In the genomic region with DNA sequence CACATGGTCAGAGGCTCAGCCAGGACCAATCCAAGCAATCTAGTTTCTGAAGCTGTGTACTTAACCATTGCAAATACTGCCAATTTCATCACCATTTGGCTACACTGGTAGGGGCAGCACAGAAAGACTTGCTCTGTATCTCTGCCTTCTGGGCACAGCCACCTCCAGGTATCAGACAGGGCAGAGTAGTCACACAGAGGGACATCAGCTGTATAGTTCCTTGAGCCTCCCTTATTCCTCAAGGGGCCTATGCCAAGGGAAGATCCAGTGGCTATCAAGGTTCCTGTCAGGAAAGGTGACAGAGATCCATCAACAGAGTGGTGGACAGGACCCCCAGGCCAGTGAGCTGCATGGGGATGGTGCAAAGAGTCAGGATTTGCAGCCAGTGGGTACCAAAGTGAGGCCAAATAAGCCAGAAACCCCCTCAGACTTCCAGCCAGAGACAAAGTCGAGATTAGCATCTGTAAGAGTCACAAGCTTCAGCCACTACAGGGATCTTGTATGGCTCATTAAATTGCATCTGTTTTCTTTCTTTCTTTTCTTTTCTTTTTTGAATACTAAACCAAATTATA, we compare ENCODE assay signal across 29 cellular contexts.
"Had no signal": no experiment of that assay in that cellular context is flagged by ENCODE, and none has a peak within 500 bp of the region (broad histone marks: within the 10 kb centered on the region; RNA-seq: fewer than 3 reads in every experiment).

No MANE protein-coding gene starts in this region.

- H3K27me3 ChIP-seq: gastrocnemius medialis, ovary, testis, transverse colon had no signal

- H3K4me1 ChIP-seq: gastrocnemius medialis, testis, transverse colon had no signal

- H3K27ac Mint-ChIP-seq: activated CD4-positive, alpha-beta T cell treated with anti-CD3 and anti-CD28 coated beads, Interleukin-2, amount 10 ng/mL, durations not matched to agents 7 days and 5 days; activated CD8-positive, alpha-beta T cell treated with anti-CD3 and anti-CD28 coated beads for 36 hours; activated naive CD4-positive, alpha-beta T cell treated with anti-CD3 and anti-CD28 coated beads, Interleukin-2, amount 50 U/mL, for 24 hours; activated naive CD8-positive, alpha-beta T cell treated with anti-CD3 and anti-CD28 coated beads, Interleukin-2, amount 50 U/mL, for 24 hours; activated T-helper 2 cell treated with anti-CD3 and anti-CD28 coated beads, Interferon-gamma antibody, Interleukin-2, Interleukin-4, amounts not matched to agents 10 μg/mL and 5 μg/mL and 100 μg/mL, durations not matched to agents 14 hours and 24 hours and 36 hours; mesothelial cell of epicardium; naive B cell; nephron progenitor cell; progenitor cell of endocrine pancreas; T-helper 1 cell treated with Interleukin-12 subunit alpha and Interleukin-12 subunit beta and Interleukin-4 antibody, amounts not matched to agents 30 μg/mL and 1 μg/mL, for 36 hours had no signal

- H3K9me3 ChIP-seq: gastrocnemius medialis, ovary, testis, transverse colon had no signal

- H3K4me1 Mint-ChIP-seq: activated CD4-positive, alpha-beta T cell treated with anti-CD3 and anti-CD28 coated beads, Interleukin-2, amount 10 ng/mL, durations not matched to agents 7 days and 5 days; activated naive CD4-positive, alpha-beta T cell treated with anti-CD3 and anti-CD28 coated beads, Interleukin-2, amount 50 U/mL, for 24 hours; activated naive CD8-positive, alpha-beta T cell treated with anti-CD3 and anti-CD28 coated beads, Interleukin-2, amount 50 U/mL, for 24 hours; central memory CD8-positive, alpha-beta T cell; mesothelial cell of epicardium; naive B cell had no signal

- H3K27ac ChIP-seq: gastrocnemius medialis, ovary, skin epidermis, testis, transverse colon had no signal

- H3K4me3 ChIP-seq: gastrocnemius medialis, ovary, skin epidermis, testis, transverse colon had no signal

- DNase-seq: activated CD4-positive, alpha-beta T cell treated with anti-CD3 and anti-CD28 coated beads for 1 hour; activated CD4-positive, alpha-beta T cell treated with anti-CD3 and anti-CD28 coated beads, Interleukin-2, amount 10 ng/mL, durations not matched to agents 7 days and 5 days; activated CD8-positive, alpha-beta T cell treated with anti-CD3 and anti-CD28 coated beads for 36 hours; activated naive CD8-positive, alpha-beta T cell treated with anti-CD3 and anti-CD28 coated beads, Interleukin-2, amount 50 U/mL, for 24 hours; activated T-cell treated with anti-CD3 and anti-CD28 coated beads, Interleukin-2, amount 50 U/mL, for 48 hours; amygdala; dermis blood vessel endothelial cell; effector CD8-positive, alpha-beta T cell; erythroblast; gastrocnemius medialis; glutamatergic neuron; mammary epithelial cell; naive B cell; nephron progenitor cell; ovary; stimulated activated CD4-positive, alpha-beta T cell treated with anti-CD3 and anti-CD28 coated beads, Interleukin-12 subunit alpha, Interleukin-12 subunit beta, amount 100 ng/mL, for 4 hours; stimulated activated CD4-positive, alpha-beta T cell treated with anti-CD3 and anti-CD28 coated beads, Interleukin-4, amount 100 ng/mL, for 1 hour; stimulated activated naive CD8-positive, alpha-beta T cell treated with anti-CD3 and anti-CD28 coated beads, Interleukin-15, Interleukin-2, amounts not matched to agents 100 U/mL and 50 U/mL, for 24 hours; SW 1271; T-helper 9 cell; testis; transverse colon had no signal

- H3K36me3 ChIP-seq: gastrocnemius medialis, ovary, transverse colon had no signal

- H3K27me3 Mint-ChIP-seq: activated naive CD8-positive, alpha-beta T cell treated with anti-CD3 and anti-CD28 coated beads, Interleukin-2, amount 50 U/mL, for 24 hours; central memory CD8-positive, alpha-beta T cell; naive B cell; progenitor cell of endocrine pancreas had no signal

- H3K36me3 Mint-ChIP-seq: activated naive CD4-positive, alpha-beta T cell treated with anti-CD3 and anti-CD28 coated beads, Interleukin-2, amount 50 U/mL, for 24 hours; mesothelial cell of epicardium; naive B cell had no signal

- H3K9me3 Mint-ChIP-seq: activated CD4-positive, alpha-beta T cell treated with anti-CD3 and anti-CD28 coated beads, Interleukin-2, amount 10 ng/mL, durations not matched to agents 7 days and 5 days; activated CD8-positive, alpha-beta T cell treated with anti-CD3 and anti-CD28 coated beads for 36 hours; activated naive CD4-positive, alpha-beta T cell treated with anti-CD3 and anti-CD28 coated beads, Interleukin-2, amount 50 U/mL, for 24 hours; activated T-helper 2 cell treated with anti-CD3 and anti-CD28 coated beads, Interferon-gamma antibody, Interleukin-2, Interleukin-4, amounts not matched to agents 10 μg/mL and 5 μg/mL and 100 μg/mL, durations not matched to agents 14 hours and 24 hours and 36 hours; mesothelial cell of epicardium; nephron progenitor cell had no signal

- H3K4me3 Mint-ChIP-seq: activated CD4-positive, alpha-beta T cell treated with anti-CD3 and anti-CD28 coated beads, Interleukin-2, amount 10 ng/mL, durations not matched to agents 7 days and 5 days; activated CD8-positive, alpha-beta T cell treated with anti-CD3 and anti-CD28 coated beads for 36 hours; activated naive CD4-positive, alpha-beta T cell treated with anti-CD3 and anti-CD28 coated beads, Interleukin-2, amount 50 U/mL, for 24 hours; activated naive CD8-positive, alpha-beta T cell treated with anti-CD3 and anti-CD28 coated beads, Interleukin-2, amount 50 U/mL, for 24 hours; central memory CD8-positive, alpha-beta T cell; mesothelial cell of epicardium; naive B cell; nephron progenitor cell; T-helper 1 cell treated with Interleukin-12 subunit alpha and Interleukin-12 subunit beta and Interleukin-4 antibody, amounts not matched to agents 30 μg/mL and 1 μg/mL, for 36 hours had no signal
